9 cellular contexts compared by ENCODE assay signal in the genomic region with DNA sequence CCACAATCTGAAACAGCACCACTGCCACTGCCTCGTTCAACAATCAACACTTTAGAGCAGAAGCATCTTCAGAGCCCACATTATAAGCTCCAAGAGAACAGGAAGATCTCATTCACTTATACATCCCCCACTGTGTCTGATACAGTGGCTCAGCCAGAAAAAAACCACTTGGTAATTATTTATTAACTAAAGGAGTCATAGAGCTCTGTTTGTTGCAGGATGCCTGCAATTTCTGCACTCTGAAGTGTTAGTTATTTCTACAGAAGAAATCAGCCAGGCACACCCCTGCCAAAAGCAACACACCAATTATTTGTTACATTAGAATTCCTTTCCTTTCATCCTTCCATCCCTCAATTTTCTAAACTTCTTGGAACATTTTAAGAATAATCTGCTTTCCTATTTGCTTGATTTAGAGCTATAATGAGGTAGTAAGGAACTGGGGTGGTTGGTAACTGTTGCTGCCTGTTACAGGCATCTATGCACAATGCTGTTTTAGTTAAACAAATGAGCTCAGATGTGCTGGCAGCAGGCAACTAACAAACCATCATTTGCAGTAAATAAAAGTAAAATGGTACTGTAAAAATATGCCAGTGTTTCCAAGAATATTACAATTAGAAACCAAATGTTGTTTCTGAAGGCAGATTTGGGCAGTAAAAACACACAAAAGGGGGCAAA. TPM values are rescaled to one million over a fixed set of nuclear protein-coding genes. Genes with fewer than 3 reads are reported as not detected.
A peak's percentile ranks its signal among the peaks of the same experiment; 100 is the strongest.
DNase-seq lines count a peak whose midpoint lies in the region; ATAC-seq and TF ChIP-seq lines count a peak whose summit lies in the region.
"Had no signal": no experiment of that assay in that cellular context is flagged by ENCODE, and none has a peak within 500 bp of the region (broad histone marks: within the 10 kb centered on the region; RNA-seq: fewer than 3 reads in every experiment).

No MANE protein-coding gene starts in this region.

- no peak overlapping the region for H3K27ac Mint-ChIP-seq in activated CD8-positive, alpha-beta T cell treated with anti-CD3 and anti-CD28 coated beads for 36 hours
- H3K27ac Mint-ChIP-seq in activated CD8-positive, alpha-beta T cell treated with anti-CD3 and anti-CD28 coated beads, Interleukin-2, amount 10 ng/mL, durations not matched to agents 7 days and 5 days, result no peak overlapping the region

- peaks cover 11% of the 10 kb centered on the region for H3K36me3 Mint-ChIP-seq in activated CD8-positive, alpha-beta T cell treated with anti-CD3 and anti-CD28 coated beads for 36 hours (ENCODE audit: low read depth)
- H3K36me3 Mint-ChIP-seq in activated CD8-positive, alpha-beta T cell treated with anti-CD3 and anti-CD28 coated beads, Interleukin-2, amount 10 ng/mL, durations not matched to agents 7 days and 5 days (ENCODE audit: low read depth), result peaks cover 9% of the 10 kb centered on the region

- H3K36me3 ChIP-seq in stomach smooth muscle (ENCODE audit: control insufficient read depth in 2 of 2, insufficient read depth in 2 of 2, low read length in 2 of 2), result no peaks in the 10 kb centered on the region
- H3K36me3 ChIP-seq: SJCRH30 had no signal

- no peaks in the 10 kb centered on the region for H3K9me3 ChIP-seq in stomach smooth muscle (ENCODE audit: control insufficient read depth in 2 of 2, low read length in 2 of 2)
- H3K9me3 ChIP-seq: SJCRH30 had no signal

- H3K27ac ChIP-seq in stomach smooth muscle (ENCODE audit: low read length), result peak overlapping the region; percentile 50
- H3K27ac ChIP-seq: SJCRH30 had no signal

- H3K27me3 Mint-ChIP-seq in activated CD8-positive, alpha-beta T cell treated with anti-CD3 and anti-CD28 coated beads for 36 hours, result no peaks in the 10 kb centered on the region
- no peaks in the 10 kb centered on the region for H3K27me3 Mint-ChIP-seq in activated CD8-positive, alpha-beta T cell treated with anti-CD3 and anti-CD28 coated beads, Interleukin-2, amount 10 ng/mL, durations not matched to agents 7 days and 5 days (ENCODE audit: low read depth)

- no peak overlapping the region for H3K4me3 ChIP-seq in stomach smooth muscle (ENCODE audit: low read length in 2 of 2)
- H3K4me3 ChIP-seq: SJCRH30 had no signal

- no peak overlapping the region for H3K4me3 Mint-ChIP-seq in activated CD8-positive, alpha-beta T cell treated with anti-CD3 and anti-CD28 coated beads for 36 hours
- H3K4me3 Mint-ChIP-seq in activated CD8-positive, alpha-beta T cell treated with anti-CD3 and anti-CD28 coated beads, Interleukin-2, amount 10 ng/mL, durations not matched to agents 7 days and 5 days, result no peak overlapping the region

- peak overlapping the region; percentile 6 to 50 for H3K9ac ChIP-seq in stomach smooth muscle (ENCODE audit: low read length in 2 of 2)

- POLR2A ChIA-PET in activated CD8-positive, alpha-beta T cell treated with anti-CD3 and anti-CD28 coated beads for 36 hours (lab: Charles Lee), result interaction anchor here (0.6 to 1.7 kb wide), 3 partner anchors 18 to 65 kb away, joined by 3 to 8 read pairs (median 3); no protein-coding TSS in a partner anchor
- POLR2A ChIA-PET in activated CD8-positive, alpha-beta T cell treated with anti-CD3 and anti-CD28 coated beads, Interleukin-2, amount 10 ng/mL, durations not matched to agents 7 days and 5 days (lab: Charles Lee), result no interaction called here

- no peak for TF ChIP-seq CTCF in activated CD8-positive, alpha-beta T cell treated with anti-CD3 and anti-CD28 coated beads for 36 hours (IDR thresholded peaks at IDR 0.05)

- no peak for DNase-seq in activated CD8-positive, alpha-beta T cell treated with anti-CD3 and anti-CD28 coated beads for 36 hours
- no peak for DNase-seq in activated CD8-positive, alpha-beta T cell treated with anti-CD3 and anti-CD28 coated beads, Interleukin-2, amount 10 ng/mL, durations not matched to agents 7 days and 5 days
- DNase-seq in globus pallidus (ENCODE audit: low spot score) (peak; percentile 60), NCI-H345 treated with DMSO at 0.1 percent for 48 hours (lab: John Stamatoyannopoulos, UW; ENCODE audit: unreplicated experiment) (no peak), mucosa of gallbladder (ENCODE audit: low spot score) (no peak)
- DNase-seq: SJCRH30 had no signal

- H3K4me1 Mint-ChIP-seq in activated CD8-positive, alpha-beta T cell treated with anti-CD3 and anti-CD28 coated beads for 36 hours (ENCODE audit: low read depth), result peaks cover 38% of the 10 kb centered on the region
- H3K4me1 Mint-ChIP-seq in activated CD8-positive, alpha-beta T cell treated with anti-CD3 and anti-CD28 coated beads, Interleukin-2, amount 10 ng/mL, durations not matched to agents 7 days and 5 days (ENCODE audit: low read depth), result peaks cover 36% of the 10 kb centered on the region

- H3K27me3 ChIP-seq in stomach smooth muscle (ENCODE audit: control insufficient read depth in 1 of 2, insufficient read depth in 2 of 2, low read length in 2 of 2), result no peaks in the 10 kb centered on the region
- H3K27me3 ChIP-seq: SJCRH30 had no signal

- H3K4me1 ChIP-seq in stomach smooth muscle (ENCODE audit: control insufficient read depth, insufficient read depth, low read length), result peaks cover 14% of the 10 kb centered on the region
- H3K4me1 ChIP-seq: SJCRH30 had no signal

- ATAC-seq in activated CD8-positive, alpha-beta T cell treated with anti-CD3 and anti-CD28 coated beads for 36 hours, result peak; percentile 9
- ATAC-seq in activated CD8-positive, alpha-beta T cell treated with anti-CD3 and anti-CD28 coated beads, Interleukin-2, amount 10 ng/mL, durations not matched to agents 7 days and 5 days, result no peak
- ATAC-seq in HG03457 (IDR thresholded peaks at IDR 0.05; ENCODE audit: unreplicated experiment) (peak; percentile 54), GM19328 (IDR thresholded peaks at IDR 0.05; ENCODE audit: unreplicated experiment) (no peak)

- intact Hi-C loops in activated CD8-positive, alpha-beta T cell treated with anti-CD3 and anti-CD28 coated beads for 36 hours (cut with micrococcal nuclease), result no loop called here

- CTCF ChIA-PET in activated CD8-positive, alpha-beta T cell treated with anti-CD3 and anti-CD28 coated beads for 36 hours (lab: Charles Lee), result interaction anchor here (0.6 to 1.2 kb wide), 3 partner anchors 30 to 488 kb away, joined by 3 read pairs; no protein-coding TSS in a partner anchor
- CTCF ChIA-PET in activated CD8-positive, alpha-beta T cell treated with anti-CD3 and anti-CD28 coated beads, Interleukin-2, amount 10 ng/mL, durations not matched to agents 7 days and 5 days (lab: Charles Lee), result interaction anchor here (1.2 kb wide), 1 partner anchor 16 kb away, joined by 5 read pairs; no protein-coding TSS in a partner anchor

- peaks cover 1% of the 10 kb centered on the region for H3K9me3 Mint-ChIP-seq in activated CD8-positive, alpha-beta T cell treated with anti-CD3 and anti-CD28 coated beads for 36 hours
- no peaks in the 10 kb centered on the region for H3K9me3 Mint-ChIP-seq in activated CD8-positive, alpha-beta T cell treated with anti-CD3 and anti-CD28 coated beads, Interleukin-2, amount 10 ng/mL, durations not matched to agents 7 days and 5 days (ENCODE audit: insufficient read depth)

RNA-seq across cellular contexts. Expression of a gene that starts 59.9 kb away (rescaled TPM):
- 10 to 100 TPM; 63.7 to 69.3 TPM for total RNA-seq in activated CD8-positive, alpha-beta T cell treated with anti-CD3 and anti-CD28 coated beads for 36 hours
- total RNA-seq in activated CD8-positive, alpha-beta T cell treated with anti-CD3 and anti-CD28 coated beads, Interleukin-2, amount 10 ng/mL, durations not matched to agents 7 days and 5 days, result 10 to 100 TPM; 61.9 to 68.1 TPM
- 67.5 TPM for total RNA-seq in mucosa of gallbladder

Comparison
In these comparisons a context has a peak if more than half of its experiments do, and no peak if none do; other contexts are left out.
1. ATAC-seq: peak in activated CD8-positive, alpha-beta T cell treated with anti-CD3 and anti-CD28 coated beads for 36 hours (single experiment) and HG03457 (single experiment); none in activated CD8-positive, alpha-beta T cell treated with anti-CD3 and anti-CD28 coated beads, Interleukin-2, amount 10 ng/mL, durations not matched to agents 7 days and 5 days (single experiment) and GM19328 (single experiment).